24 cellular contexts compared by ENCODE assay signal in genomic region chr7:88681682-88682081, GRCh38.
DNase-seq lines count a peak whose midpoint lies in the region; ATAC-seq, FAIRE-seq and TF ChIP-seq lines count a peak whose summit lies in the region.
"Had no signal": no experiment of that assay in that cellular context is flagged by ENCODE, and none has a peak within 500 bp of the region (broad histone marks: within the 10 kb centered on the region; RNA-seq: fewer than 3 reads in every experiment).

No MANE protein-coding gene starts in this region.

- TF ChIP-seq RAD21 in HepG2 (CRISPR knock-in tag; IDR thresholded peaks at IDR 0.05): no peak
- TF ChIP-seq RAD21 in K562 (CRISPR knock-in tag; conservative IDR thresholded peaks at IDR 0.05 in 1 of 2, IDR thresholded peaks at IDR 0.05 in 1 of 2): no peak

- H3K4me3 ChIP-seq in HepG2 (replicated peaks in 1 of 3; ENCODE audit: insufficient read depth in 1 of 3, low read depth in 2 of 3, low read length in 3 of 3) (no peak overlapping the region), right lobe of liver (no peak overlapping the region), K562 (no peak overlapping the region)
- H3K4me3 ChIP-seq: BLaER1, GM12878 had no signal

- POLR2A ChIA-PET in HepG2 (lab: Yijun Ruan, JAX) (no interaction called here), K562 (lab: Yijun Ruan, JAX) (no interaction called here)

- no peak overlapping the region for H2AFZ ChIP-seq in HepG2 (ENCODE audit: low read length)
- peak overlapping the region; percentile 79 for H2AFZ ChIP-seq in K562 (ENCODE audit: low read depth, low read length)

- no peaks in the 10 kb centered on the region for H4K20me1 ChIP-seq in HepG2 (ENCODE audit: insufficient read depth, low read length)
- no peaks in the 10 kb centered on the region for H4K20me1 ChIP-seq in K562 (replicated peaks; ENCODE audit: control insufficient read depth, insufficient read depth, low read length)
- H4K20me1 ChIP-seq: BLaER1 had no signal

- H3K9ac ChIP-seq in HepG2 (ENCODE audit: insufficient read depth, low read depth, low read length) (no peak overlapping the region), K562 (ENCODE audit: insufficient read depth in 1 of 2, low read depth in 2 of 2, low read length in 2 of 2) (peak overlapping the region in 1 of 2 experiments; percentile 59; a peak in 1 of 4 replicates)
- H3K9ac ChIP-seq: BLaER1 had no signal

- TF ChIP-seq CTCF in HepG2 (CRISPR knock-in tag; IDR thresholded peaks at IDR 0.05) (no peak), right lobe of liver (IDR thresholded peaks at IDR 0.05) (no peak), K562 (IDR thresholded peaks at IDR 0.05 in 2 of 3, conservative IDR thresholded peaks at IDR 0.05 in 1 of 3; ENCODE audit: insufficient read depth in 2 of 3, low read depth in 1 of 3, low read length in 3 of 3) (no peak)

- no peak for TF ChIP-seq EP300 in HepG2 (IDR thresholded peaks at IDR 0.05; ENCODE audit: low read depth in 2 of 2, low read length in 2 of 2)
- no peak for TF ChIP-seq EP300 in HepG2 (CRISPR knock-in tag; IDR thresholded peaks at IDR 0.05; ENCODE audit: borderline replicate concordance)
- no peak for TF ChIP-seq EP300 in K562 (IDR thresholded peaks at IDR 0.05; ENCODE audit: low read length)

- WGBS in HepG2 (ENCODE audit: low lambda C conversion rate): 0% methylated on average over 2 of the region's 2 CpGs
- WGBS in right lobe of liver (ENCODE audit: insufficient coverage, low coverage, low lambda C conversion rate, missing lambda C conversion rate): 88% methylated on average over 2 of the region's 2 CpGs
- 20% methylated on average over 2 of the region's 2 CpGs for WGBS in K562 (ENCODE audit: insufficient coverage, low coverage, missing lambda C conversion rate)

- intact Hi-C loops in HepG2 (cut with micrococcal nuclease; ENCODE audit: unreplicated experiment) (no loop called here), right lobe of liver (cut with DNase I) (no loop called here), K562 (cut with micrococcal nuclease) (loop anchor here (5.0 kb wide), 1 partner anchor 464 kb away; no protein-coding TSS in a partner anchor)

- CTCF ChIA-PET in HepG2 (lab: Yijun Ruan, JAX; ENCODE audit: low intra/inter-chr PET ratio, low total read pairs) (no interaction called here), K562 (lab: Yijun Ruan, JAX; ENCODE audit: low intra/inter-chr PET ratio) (no interaction called here)

- H3K4me2 ChIP-seq in HepG2 (ENCODE audit: low read depth, low read length): no peak overlapping the region
- no peak overlapping the region for H3K4me2 ChIP-seq in K562 (ENCODE audit: insufficient read depth, low read length)
- H3K4me2 ChIP-seq: BLaER1 had no signal

- H3K79me2 ChIP-seq in HepG2 (ENCODE audit: insufficient read depth, low read length) (no peaks in the 10 kb centered on the region), K562 (ENCODE audit: control insufficient read depth, insufficient read depth, low read length) (no peaks in the 10 kb centered on the region)

- no peak for ATAC-seq in HepG2
- ATAC-seq in right lobe of liver: no peak
- peak; percentile 4; the same call in 1 of the 3 replicates for ATAC-seq in K562
- no peak for ATAC-seq in GM21825 (IDR thresholded peaks at IDR 0.05; ENCODE audit: unreplicated experiment)
- ATAC-seq: GM12878 had no signal

- H3K36me3 ChIP-seq in HepG2 (replicated peaks in 1 of 2; ENCODE audit: control insufficient read depth in 1 of 2, insufficient read depth in 2 of 2, low read length in 2 of 2): no peaks in the 10 kb centered on the region
- no peaks in the 10 kb centered on the region for H3K36me3 ChIP-seq in right lobe of liver
- H3K36me3 ChIP-seq in K562 (ENCODE audit: control insufficient read depth, insufficient read depth, low read length): no peaks in the 10 kb centered on the region
- H3K36me3 ChIP-seq: BE2C, BLaER1 had no signal

- no peak for TF ChIP-seq POLR2A in HepG2 (IDR thresholded peaks at IDR 0.05; ENCODE audit: insufficient read depth in 1 of 2, low read depth in 2 of 2, low read length in 2 of 2)
- TF ChIP-seq POLR2A in right lobe of liver (IDR thresholded peaks at IDR 0.05): no peak
- no peak for TF ChIP-seq POLR2A in K562 (conservative IDR thresholded peaks at IDR 0.05)

- H3K27me3 ChIP-seq in HepG2 (ENCODE audit: control insufficient read depth in 1 of 2, insufficient read depth in 2 of 2, low read length in 2 of 2) (no peaks in the 10 kb centered on the region), right lobe of liver (no peaks in the 10 kb centered on the region), K562 (ENCODE audit: control insufficient read depth in 2 of 2, insufficient read depth in 2 of 2, low read length in 2 of 2) (no peaks in the 10 kb centered on the region)
- H3K27me3 ChIP-seq: BE2C, BLaER1 had no signal

- BruUV-seq in HepG2 (replicated peaks; lab: Mats Ljungman, UMichigan) (no TSS peak), K562 (replicated peaks; lab: Mats Ljungman, UMichigan) (no TSS peak)

- H3K4me1 ChIP-seq in HepG2 (ENCODE audit: insufficient read depth, low read length) (no peaks in the 10 kb centered on the region), right lobe of liver (no peaks in the 10 kb centered on the region), K562 (replicated peaks in 1 of 2; ENCODE audit: control insufficient read depth in 2 of 2, insufficient read depth in 2 of 2, low read length in 2 of 2) (peaks cover 15 to 37% of the 10 kb centered on the region in 2 experiments)
- H3K4me1 ChIP-seq: BE2C, BLaER1 had no signal

- in situ Hi-C loops in HepG2 (cut with HindIII; ENCODE audit: extremely low pct_ligation_motif_present, low pct_unique_long_range_greater_than_20kb): no loop called here
- in situ Hi-C loops in K562 (cut with MboI): no loop called here

- DNase-seq in HepG2 (ENCODE audit: low spot score): no peak
- DNase-seq in right lobe of liver: no peak
- no peak for DNase-seq in K562 (ENCODE audit: extremely low read depth in 1 of 4, low spot score in 3 of 4)
- DNase-seq in NCI-H1105 treated with DMSO at 0.1 percent for 48 hours (lab: John Stamatoyannopoulos, UW): no peak
- DNase-seq: ACHN; BE2C; C1 segment of cervical spinal cord; CD4-positive, alpha-beta memory T cell; CD4-positive, CD25-positive, alpha-beta regulatory T cell; CD8-positive, alpha-beta memory T cell; COR-L47; DMS 273 treated with DMSO at 0.1 percent for 48 hours; DMS153; DMS79; DND-41; EL; GDM1 had no signal

- H3K9me3 ChIP-seq in HepG2 (ENCODE audit: low read length) (no peaks in the 10 kb centered on the region), right lobe of liver (no peaks in the 10 kb centered on the region), K562 (replicated peaks; ENCODE audit: control insufficient read depth, insufficient read depth, low read depth, low read length) (no peaks in the 10 kb centered on the region)
- H3K9me3 ChIP-seq: BE2C, BLaER1 had no signal

- H3K9me1 ChIP-seq in K562 (ENCODE audit: control insufficient read depth, insufficient read depth, low read length): no peaks in the 10 kb centered on the region

- H3K27ac ChIP-seq in HepG2 (ENCODE audit: extremely low read length, insufficient read depth, low read length) (no peak overlapping the region), right lobe of liver (no peak overlapping the region), K562 (ENCODE audit: extremely low read depth, low read depth, low read length) (peak overlapping the region; percentile 85; the same call in 2 of the 3 replicates)
- H3K27ac ChIP-seq: 22Rv1, BLaER1 had no signal

- no peak for FAIRE-seq in HepG2 (lab: Jason Lieb, UNC)
- no peak for FAIRE-seq in K562 (lab: Jason Lieb, UNC)
- FAIRE-seq in islet of Langerhans (lab: Jason Lieb, UNC): peak; percentile 56
- FAIRE-seq: GM12878, GM12892, GM18507 had no signal

TF ChIP-seq in HepG2, 621 proteins besides CTCF, POLR2A, EP300 and RAD21 (continues in another document):
- TF ChIP-seq GFI1 (CRISPR knock-in tag; IDR thresholded peaks at IDR 0.05; ENCODE audit: borderline replicate concordance): no peak
- peak; percentile 63 to 83 for TF ChIP-seq MAFK (conservative IDR thresholded peaks at IDR 0.05 in 1 of 2, IDR thresholded peaks at IDR 0.05 in 1 of 2; ENCODE audit: low read length in 2 of 2)

TF ChIP-seq in K562, 482 proteins besides CTCF, POLR2A, EP300 and RAD21:
- TF ChIP-seq MAFG (tag; conservative IDR thresholded peaks at IDR 0.05): peak; percentile 73
- TF ChIP-seq MAFK (IDR thresholded peaks at IDR 0.05; ENCODE audit: low read length): peak; percentile 83
- peak; percentile 82 for TF ChIP-seq MAFF (IDR thresholded peaks at IDR 0.05; ENCODE audit: low read length)
- TF ChIP-seq C11orf30 (IDR thresholded peaks at IDR 0.05; ENCODE audit: low read depth): peak; percentile 88
- no peak for TF ChIP-seq TARDBP (IDR thresholded peaks at IDR 0.05)
- no peak for TF ChIP-seq IFI16 (CRISPR knock-in tag; IDR thresholded peaks at IDR 0.05)
- peak; percentile 95 for TF ChIP-seq ZNF316 (IDR thresholded peaks at IDR 0.05)
TF ChIP-seq in K562: peak in this region for 5.

Comparison
In these comparisons a context has a peak if more than half of its experiments do, and no peak if none do; other contexts are left out.
1. Of the 241 proteins assayed by ChIP-seq in both HepG2 and K562: peak only in HepG2: none; only in K562: MAFG; in both: MAFF and MAFK; in neither: 238.